In the genomic region with DNA sequence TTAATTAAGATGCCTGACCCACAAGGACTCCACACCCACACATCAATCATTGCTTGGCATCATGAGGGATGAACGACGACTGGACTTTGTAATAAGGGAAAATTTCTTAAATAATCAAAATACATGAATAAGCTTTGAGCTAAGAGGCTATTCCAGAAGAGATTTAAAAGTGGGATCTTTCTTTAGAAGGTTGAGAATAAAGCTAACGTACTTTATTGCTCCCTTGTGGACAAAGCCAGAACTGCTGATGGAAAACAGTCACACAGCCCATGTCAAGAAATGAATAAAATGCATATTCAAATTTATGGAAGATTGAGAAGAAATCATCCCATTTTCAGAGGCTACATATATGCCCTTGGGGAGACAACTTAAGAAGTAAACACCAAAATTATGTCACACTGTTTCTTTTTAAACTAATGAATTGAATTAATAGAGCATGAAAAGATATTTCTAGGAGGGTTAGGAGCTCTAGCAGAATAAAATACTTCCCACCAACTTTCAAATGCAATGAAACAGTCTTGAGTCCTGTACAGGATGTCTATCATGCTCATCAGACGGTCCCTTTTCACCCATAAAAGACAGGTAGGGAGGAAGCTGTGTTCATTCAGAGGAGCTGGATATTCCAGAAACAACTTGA, we compare ENCODE assay signal across 8 cellular contexts.
DNase-seq lines count a peak whose midpoint lies in the region; ATAC-seq and TF ChIP-seq lines count a peak whose summit lies in the region.

No MANE protein-coding gene starts in this region.

- intact Hi-C loops in Right ventricle myocardium inferior (cut with DNase I) (loop anchor here (5.0 to 10.0 kb wide), 3 partner anchors 64 to 616 kb away; no protein-coding TSS in a partner anchor), posterior cingulate gyrus (cut with DNase I) (loop anchor here (10.0 kb wide), 1 partner anchor 66 kb away; no protein-coding TSS in a partner anchor)

- H3K4me3 ChIP-seq in cardiac muscle cell (no peak overlapping the region), brain microvascular endothelial cell (ENCODE audit: low read depth, low read length) (no peak overlapping the region)

- DNase-seq in cardiac muscle cell (ENCODE audit: low read depth in 1 of 2, low spot score in 1 of 2) (peak; percentile 28 to 60), Right ventricle myocardium inferior (ENCODE audit: missing footprints) (no peak), NCI-H1048 (lab: John Stamatoyannopoulos, UW) (peak; percentile 0), brain microvascular endothelial cell (peak; percentile 45), left kidney (ENCODE audit: low read depth, low spot score) (peak; percentile 52), GOT3 (lab: John Stamatoyannopoulos, UW) (no peak), posterior cingulate gyrus (no peak)

- no peak for ATAC-seq in Right ventricle myocardium inferior
- ATAC-seq in HG03045 (IDR thresholded peaks at IDR 0.05; ENCODE audit: unreplicated experiment), result no peak

- H3K27me3 ChIP-seq in cardiac muscle cell (no peaks in the 10 kb centered on the region), brain microvascular endothelial cell (replicated peaks) (no peaks in the 10 kb centered on the region)

- H3K36me3 ChIP-seq in cardiac muscle cell (no peaks in the 10 kb centered on the region), brain microvascular endothelial cell (replicated peaks) (no peaks in the 10 kb centered on the region)

- TF ChIP-seq CTCF in cardiac muscle cell (IDR thresholded peaks at IDR 0.05; ENCODE audit: low read depth, low read length), result peak; percentile 76
- TF ChIP-seq CTCF in brain microvascular endothelial cell (IDR thresholded peaks at IDR 0.05; ENCODE audit: low read depth, low read length, missing control alignments), result peak; percentile 73

- H3K27ac ChIP-seq in cardiac muscle cell (peak overlapping the region; percentile 37), brain microvascular endothelial cell (no peak overlapping the region)

- H3K9me3 ChIP-seq in cardiac muscle cell (ENCODE audit: low read depth), result no peaks in the 10 kb centered on the region

- no peaks in the 10 kb centered on the region for H3K4me1 ChIP-seq in cardiac muscle cell (ENCODE audit: low read depth)

- in situ Hi-C loops in brain microvascular endothelial cell (cut with HindIII; ENCODE audit: low pct_ligation_motif_present, low sequenced_read_pairs), result no loop called here

Comparison
In these comparisons a context has a peak if more than half of its experiments do, and no peak if none do; other contexts are left out.
1. DNase-seq: peak in cardiac muscle cell (2 of 2), NCI-H1048 (single experiment), brain microvascular endothelial cell (single experiment) and left kidney (single experiment); none in Right ventricle myocardium inferior (single experiment), GOT3 (single experiment) and posterior cingulate gyrus (0 of 10).